Comparison of ENCODE assay signal across 10 cellular contexts in genomic region chr19:36225219-36225892, GRCh38. TPM values are rescaled to one million over a fixed set of nuclear protein-coding genes. Genes with fewer than 3 reads are reported as not detected.
A peak's percentile ranks its signal among the peaks of the same experiment; 100 is the strongest.
DNase-seq lines count a peak whose midpoint lies in the region; ATAC-seq and TF ChIP-seq lines count a peak whose summit lies in the region.
"Had no signal": no experiment of that assay in that cellular context is flagged by ENCODE, and none has a peak within 500 bp of the region (broad histone marks: within the 10 kb centered on the region; RNA-seq: fewer than 3 reads in every experiment).

No MANE protein-coding gene starts in this region.

- H3K4me1 ChIP-seq in HEK293 (ENCODE audit: control insufficient read depth, insufficient read depth, low read length): peaks cover 17% of the 10 kb centered on the region
- H3K4me1 ChIP-seq in adipocyte (ENCODE audit: control insufficient read depth, insufficient read depth, low read length): peaks cover 20% of the 10 kb centered on the region
- no peaks in the 10 kb centered on the region for H3K4me1 ChIP-seq in Karpas-422 (ENCODE audit: low read length)

- POLR2A ChIA-PET in HEK293 (lab: Yijun Ruan, JAX): interaction anchor here (3.7 kb wide), 1 partner anchor 11 kb away, joined by 18 read pairs; the partner anchor contains the start of genes ZNF146 and ZNF565

- H3K4me3 ChIP-seq in HEK293 (ENCODE audit: low read depth, low read length): no peak overlapping the region
- peak overlapping the region; percentile 51 for H3K4me3 ChIP-seq in adipocyte (ENCODE audit: low read length)
- H3K4me3 ChIP-seq in Karpas-422 (ENCODE audit: low read length): no peak overlapping the region

- ATAC-seq in HG02642 (IDR thresholded peaks at IDR 0.05; ENCODE audit: poor library complexity, unreplicated experiment) (no peak), HG02973 (IDR thresholded peaks at IDR 0.05; ENCODE audit: unreplicated experiment) (no peak)

- no peak overlapping the region for H2AFZ ChIP-seq in Karpas-422 (ENCODE audit: low read length)

- peaks cover 3% of the 10 kb centered on the region; the same call in 1 of the 2 replicates for H4K20me1 ChIP-seq in Karpas-422 (ENCODE audit: insufficient read depth, low read depth, low read length)

- no peak overlapping the region for H3K4me2 ChIP-seq in Karpas-422 (ENCODE audit: low read depth, low read length, poor library complexity, severe bottlenecking)

- DNase-seq in CD14-positive monocyte (ENCODE audit: low spot score): no peak
- peak; percentile 51 for DNase-seq in adipocyte (ENCODE audit: low read depth)
- DNase-seq in kidney tubule cell (ENCODE audit: low spot score): peak; percentile 7
- no peak for DNase-seq in OCI-M2 (lab: John Stamatoyannopoulos, UW; ENCODE audit: unreplicated experiment)
- DNase-seq in Karpas-422: no peak
- DNase-seq: aorta; stimulated activated CD4-positive, alpha-beta T cell treated with anti-CD3 and anti-CD28 coated beads, Interleukin-15, amount 100 ng/mL, for 24 hours had no signal

- H3K36me3 Mint-ChIP-seq in CD14-positive monocyte: peaks cover 68 to 99% of the 10 kb centered on the region in 2 donors

- H3K27ac ChIP-seq in HEK293 (ENCODE audit: extremely low read depth, low read depth, low read length) (no peak overlapping the region), Karpas-422 (ENCODE audit: low read length) (no peak overlapping the region)

- H3K79me2 ChIP-seq in Karpas-422 (ENCODE audit: low read length): peaks cover 90% of the 10 kb centered on the region

- H3K9me3 ChIP-seq in HEK293 (ENCODE audit: control insufficient read depth, insufficient read depth, low read depth, low read length) (peaks cover 32% of the 10 kb centered on the region), adipocyte (ENCODE audit: control insufficient read depth, low read length) (no peaks in the 10 kb centered on the region), Karpas-422 (ENCODE audit: low read length) (no peaks in the 10 kb centered on the region; the same call in 1 of the 2 replicates)

- H3K9ac ChIP-seq in adipocyte (ENCODE audit: low read length) (peak overlapping the region; percentile 31), Karpas-422 (ENCODE audit: low read length) (no peak overlapping the region)

- H3K9me2 ChIP-seq in Karpas-422 (replicated peaks; ENCODE audit: insufficient read depth, low read length): no peaks in the 10 kb centered on the region

- CTCF ChIA-PET in HEK293 (lab: Yijun Ruan, JAX): interaction anchor here (0.6 to 0.9 kb wide), 3 partner anchors 97 to 174 kb away, joined by 3 to 4 read pairs (median 4); no protein-coding TSS in a partner anchor

- H3K36me3 ChIP-seq in HEK293 (ENCODE audit: control insufficient read depth in 2 of 2, insufficient read depth in 1 of 2, low read length in 2 of 2): peaks cover 92 to 100% of the 10 kb centered on the region in 2 experiments
- peaks cover 75% of the 10 kb centered on the region for H3K36me3 ChIP-seq in adipocyte (ENCODE audit: control insufficient read depth, insufficient read depth, low read length, severe bottlenecking)
- peaks cover 78% of the 10 kb centered on the region for H3K36me3 ChIP-seq in Karpas-422 (ENCODE audit: insufficient read depth, low read length)

- TF ChIP-seq CTCF in CD14-positive monocyte (IDR thresholded peaks at IDR 0.05) (no peak), HEK293 (tag by site-specific recombination; IDR thresholded peaks at IDR 0.05) (no peak)

- peak overlapping the region in 6 of 7 donors; percentile 3 to 67 (median 17) for H3K27ac Mint-ChIP-seq in CD14-positive monocyte

- peaks cover 34 to 81% (median 62%) of the 10 kb centered on the region in 7 donors for H3K9me3 Mint-ChIP-seq in CD14-positive monocyte

- H3K27me3 Mint-ChIP-seq in CD14-positive monocyte (ENCODE audit: low read depth in 3 of 3): no peaks in the 10 kb centered on the region

- H3K27me3 ChIP-seq in adipocyte (replicated peaks; ENCODE audit: control insufficient read depth, insufficient read depth, low read length) (no peaks in the 10 kb centered on the region), Karpas-422 (ENCODE audit: low read length) (no peaks in the 10 kb centered on the region)

- H3K4me3 Mint-ChIP-seq in CD14-positive monocyte: peak overlapping the region in 1 of 2 donors; percentile 5

- H3K4me1 Mint-ChIP-seq in CD14-positive monocyte: peaks cover 13% of the 10 kb centered on the region

- intact Hi-C loops in CD14-positive monocyte (cut with micrococcal nuclease): no loop called here

TF ChIP-seq in HEK293, 187 proteins besides CTCF, POLR2A, EP300 and RAD21:
- TF ChIP-seq ZNF473 (tag by site-specific recombination; IDR thresholded peaks at IDR 0.05): no peak
- TF ChIP-seq KLF16 (tag by site-specific recombination; IDR thresholded peaks at IDR 0.05): peak; percentile 39; the same call in 1 of the 2 replicates
- TF ChIP-seq ZNF280C (tag by site-specific recombination; IDR thresholded peaks at IDR 0.05): 0 out of 2 replicates have a peak, but pooled peaks have one; percentile 22
- 0 out of 2 replicates have a peak, but pooled peaks have one; percentile 5 for TF ChIP-seq ZBTB21 (tag by site-specific recombination; IDR thresholded peaks at IDR 0.05)
- TF ChIP-seq HOXA7 (CRISPR knock-in tag; IDR thresholded peaks at IDR 0.05; ENCODE audit: borderline replicate concordance): no peak
- no peak for TF ChIP-seq KLF7 (tag by site-specific recombination; IDR thresholded peaks at IDR 0.05; ENCODE audit: borderline replicate concordance)
- TF ChIP-seq ZNF16 (tag by site-specific recombination; IDR thresholded peaks at IDR 0.05; ENCODE audit: low read depth): no peak
- peak; percentile 92 for TF ChIP-seq ZNF362 (tag by site-specific recombination; IDR thresholded peaks at IDR 0.05)
- TF ChIP-seq ZNF560 (tag by site-specific recombination; IDR thresholded peaks at IDR 0.05; ENCODE audit: borderline replicate concordance): peak; percentile 25; the same call in 1 of the 2 replicates

RNA-seq across cellular contexts. Expression of gene ZNF146, which starts 10.4 kb away (rescaled TPM):
- polyA plus RNA-seq in CD14-positive monocyte: 10 to 100 TPM; 12.2 to 26.5 TPM
- 83.1 and 108 TPM in 2 replicates for total RNA-seq in Karpas-422 (2014; rRNA removed; shearing (Covaris generic); ENCODE audit: low replicate concordance)

RNA-seq across cellular contexts. Expression of gene ZNF565, which starts 10.9 kb away (rescaled TPM):
- polyA plus RNA-seq in CD14-positive monocyte: 1 to 10 TPM; 1.5 to 2.1 TPM
- total RNA-seq in Karpas-422 (2014; rRNA removed; shearing (Covaris generic); ENCODE audit: low replicate concordance): 1.4 and 5.7 TPM in 2 replicates

Comparison
In these comparisons a context has a peak if more than half of its experiments do, and no peak if none do; other contexts are left out.
1. DNase-seq: peak in adipocyte (single experiment) and kidney tubule cell (single experiment); none in CD14-positive monocyte (single experiment), OCI-M2 (single experiment) and Karpas-422 (single experiment).